Comparison of ENCODE assay signal across 8 cellular contexts in genomic region chr20:49320460-49320859, GRCh38. TPM values are rescaled to one million over a fixed set of nuclear protein-coding genes. Genes with fewer than 3 reads are reported as not detected.
A peak's percentile ranks its signal among the peaks of the same experiment; 100 is the strongest.
DNase-seq lines count a peak whose midpoint lies in the region; ATAC-seq and TF ChIP-seq lines count a peak whose summit lies in the region.

No MANE protein-coding gene starts in this region.

- ATAC-seq in HG02610 (IDR thresholded peaks at IDR 0.05; ENCODE audit: unreplicated experiment), result no peak
- no peak for ATAC-seq in gastroesophageal sphincter

- peaks cover 49% of the 10 kb centered on the region for H3K27me3 Mint-ChIP-seq in activated naive CD4-positive, alpha-beta T cell treated with anti-CD3 and anti-CD28 coated beads for 36 hours (ENCODE audit: low read depth)

- CTCF ChIA-PET in activated naive CD4-positive, alpha-beta T cell treated with anti-CD3 and anti-CD28 coated beads for 36 hours (lab: Charles Lee), result interaction anchor here (0.8 to 3.5 kb wide), 5 partner anchors 13 to 214 kb away, joined by 3 to 16 read pairs (median 4); no protein-coding TSS in a partner anchor

- no peaks in the 10 kb centered on the region for H3K36me3 ChIP-seq in gastroesophageal sphincter

- 17% methylated on average over 1 of the region's 1 CpG; no CpG with 5 or more reads in 1 of the 2 donors for WGBS in gastroesophageal sphincter (ENCODE audit: low coverage in 1 of 2), 2 donors

- H3K27me3 ChIP-seq in gastroesophageal sphincter, result peaks cover 46% of the 10 kb centered on the region

- no peak overlapping the region for H3K27ac ChIP-seq in VCaP
- H3K27ac ChIP-seq in gastroesophageal sphincter, result no peak overlapping the region

- TF ChIP-seq EP300 in gastroesophageal sphincter (IDR thresholded peaks at IDR 0.05), result no peak

- no peak overlapping the region for H3K27ac Mint-ChIP-seq in activated naive CD4-positive, alpha-beta T cell treated with anti-CD3 and anti-CD28 coated beads for 36 hours

- peaks cover 23% of the 10 kb centered on the region for H3K4me1 Mint-ChIP-seq in activated naive CD4-positive, alpha-beta T cell treated with anti-CD3 and anti-CD28 coated beads for 36 hours (ENCODE audit: low read depth)

- no peaks in the 10 kb centered on the region for H3K9me3 ChIP-seq in gastroesophageal sphincter

- DNase-seq in CD1c-positive myeloid dendritic cell (ENCODE audit: extremely low spot score) (peak; percentile 12), HT-29 (ENCODE audit: low spot score) (peak; percentile 91), islet precursor cell (peak; percentile 81), posterior vena cava (ENCODE audit: low spot score) (no peak)
- no peak for DNase-seq in activated naive CD4-positive, alpha-beta T cell treated with anti-CD3 and anti-CD28 coated beads for 36 hours

- TF ChIP-seq POLR2A in gastroesophageal sphincter (IDR thresholded peaks at IDR 0.05), result no peak

- no peak overlapping the region for H3K4me3 Mint-ChIP-seq in activated naive CD4-positive, alpha-beta T cell treated with anti-CD3 and anti-CD28 coated beads for 36 hours

- no peaks in the 10 kb centered on the region for H3K9me3 Mint-ChIP-seq in activated naive CD4-positive, alpha-beta T cell treated with anti-CD3 and anti-CD28 coated beads for 36 hours

- H3K36me3 Mint-ChIP-seq in activated naive CD4-positive, alpha-beta T cell treated with anti-CD3 and anti-CD28 coated beads for 36 hours (ENCODE audit: low read depth), result no peaks in the 10 kb centered on the region

- no peak overlapping the region for H3K4me3 ChIP-seq in gastroesophageal sphincter

- TF ChIP-seq CTCF in VCaP (conservative IDR thresholded peaks at IDR 0.05) (peak; percentile 78), gastroesophageal sphincter (IDR thresholded peaks at IDR 0.05) (peak in 1 of 4 experiments; percentile 31)

- H3K4me1 ChIP-seq in gastroesophageal sphincter, result peaks cover 2 to 37% (median 13%) of the 10 kb centered on the region in 3 donors

- intact Hi-C loops in posterior vena cava (cut with DNase I), result loop anchor here in 1 of 2 donors (10.0 kb wide), 1 partner anchor 284 kb away; no protein-coding TSS in a partner anchor
- intact Hi-C loops in activated naive CD4-positive, alpha-beta T cell treated with anti-CD3 and anti-CD28 coated beads for 36 hours (cut with micrococcal nuclease), result loop anchor here (5.0 kb wide), 1 partner anchor 188 kb away; no protein-coding TSS in a partner anchor

RNA-seq across cellular contexts. Expression of gene ZNFX1, which starts 42.6 kb away (rescaled TPM):
- total RNA-seq in HT-29 (2014; rRNA removed; shearing (Covaris generic)), result 26.3 and 30.5 TPM in 2 replicates
- 10 to 100 TPM; 40.0 to 52.6 TPM for total RNA-seq in posterior vena cava
- total RNA-seq in activated naive CD4-positive, alpha-beta T cell treated with anti-CD3 and anti-CD28 coated beads for 36 hours, result 10 to 100 TPM; 18.2 to 19.0 TPM
- 10 to 100 TPM; 36.2 to 46.6 (median 41.5) TPM for total RNA-seq in gastroesophageal sphincter

Comparison
In these comparisons a context has a peak if more than half of its experiments do, and no peak if none do; other contexts are left out.
1. DNase-seq: peak in CD1c-positive myeloid dendritic cell (single experiment), HT-29 (single experiment) and islet precursor cell (single experiment); none in posterior vena cava (single experiment) and activated naive CD4-positive, alpha-beta T cell treated with anti-CD3 and anti-CD28 coated beads for 36 hours (single experiment).